In the genomic region with DNA sequence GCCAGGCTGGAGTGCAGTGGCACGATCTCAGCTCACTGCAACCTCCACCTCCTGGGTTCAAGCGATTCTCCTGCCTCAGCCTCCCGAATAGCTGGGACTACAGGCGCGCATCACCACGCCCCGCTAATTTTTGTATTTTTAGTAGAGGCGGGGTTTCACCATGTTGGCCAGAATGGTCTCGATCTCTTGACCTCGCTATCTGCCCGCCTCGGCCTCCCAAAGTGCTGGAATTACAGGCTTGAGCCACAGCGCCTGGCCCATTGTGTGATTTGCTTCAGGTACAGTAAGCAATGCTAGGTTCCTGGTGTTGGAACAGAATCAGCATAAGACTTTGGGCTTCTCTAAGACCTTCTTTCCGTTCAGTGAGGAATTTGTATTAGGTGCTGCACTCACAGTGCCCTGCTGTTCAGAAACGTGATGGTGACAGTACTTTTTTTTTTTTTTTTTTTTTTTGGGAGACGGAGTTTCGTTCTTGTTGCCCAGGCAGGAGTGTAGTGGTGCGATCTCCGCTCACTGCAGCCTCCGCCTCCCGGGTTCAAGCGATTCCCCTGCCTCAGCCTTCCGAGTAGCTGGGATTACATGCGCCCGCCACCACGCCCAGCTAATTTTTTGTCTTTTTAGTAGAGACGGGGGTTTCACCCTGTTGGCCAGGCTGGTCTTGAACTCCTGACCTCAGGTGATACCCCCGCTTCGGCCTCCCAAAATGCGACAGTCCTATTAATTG, we compare ENCODE assay signal across 8 cellular contexts. TPM values are rescaled to one million over a fixed set of nuclear protein-coding genes. Genes with fewer than 3 reads are reported as not detected.
A peak's percentile ranks its signal among the peaks of the same experiment; 100 is the strongest.
DNase-seq lines count a peak whose midpoint lies in the region; ATAC-seq, FAIRE-seq and TF ChIP-seq lines count a peak whose summit lies in the region.
"Not testable (repeated sequence)": the region's sequence is repeated elsewhere in the genome, so short reads cannot be mapped to it uniquely, and the experiment has no call there.

No MANE protein-coding gene starts in this region.

- H3K27ac ChIP-seq in Panc1 (ENCODE audit: low read length) (peak overlapping the region; percentile 97), HepG2 (ENCODE audit: extremely low read length, insufficient read depth, low read length) (peak overlapping the region; percentile 93), prostate gland (peak overlapping the region; percentile 67 to 70), vagina (peak overlapping the region; percentile 81)

- FAIRE-seq in HepG2 (lab: Jason Lieb, UNC) = not testable (repeated sequence)

- H3K36me3 ChIP-seq in Panc1 (ENCODE audit: control insufficient read depth, insufficient read depth, low read length) = peaks cover 15% of the 10 kb centered on the region
- not testable (repeated sequence) for H3K36me3 ChIP-seq in HepG2 (replicated peaks in 1 of 2; ENCODE audit: control insufficient read depth in 1 of 2, insufficient read depth in 2 of 2, low read length in 2 of 2); prostate gland; vagina

- H3K4me2 ChIP-seq in HepG2 (ENCODE audit: low read depth, low read length) = peak overlapping the region; percentile 77

- POLR2A ChIA-PET in Panc1 (lab: Charles Lee) = interaction anchor here (0.6 to 1.0 kb wide), 2 partner anchors 14 to 410 kb away, joined by 4 to 15 read pairs; no protein-coding TSS in a partner anchor
- POLR2A ChIA-PET in HepG2 (lab: Yijun Ruan, JAX) = interaction anchor here (0.7 to 4.6 kb wide), 7 partner anchors 10 to 503 kb away, joined by 3 to 57 read pairs (median 4); a partner anchor contains a TSS

- not testable (repeated sequence) for TF ChIP-seq RAD21 in HepG2 (CRISPR knock-in tag; IDR thresholded peaks at IDR 0.05)

- H3K4me1 ChIP-seq in Panc1 (ENCODE audit: control insufficient read depth, insufficient read depth, low read length); prostate gland (replicated peaks): not testable (repeated sequence)
- peaks cover 23% of the 10 kb centered on the region for H3K4me1 ChIP-seq in HepG2 (ENCODE audit: insufficient read depth, low read length)
- peaks cover 21% of the 10 kb centered on the region for H3K4me1 ChIP-seq in vagina

- H3K9ac ChIP-seq in HepG2 (ENCODE audit: insufficient read depth, low read depth, low read length) = peak overlapping the region; percentile 94

- not testable (repeated sequence) for H3K27me3 Mint-ChIP-seq in activated naive CD8-positive, alpha-beta T cell

- H3K27me3 ChIP-seq in Panc1 (ENCODE audit: control insufficient read depth, insufficient read depth, low read length); HepG2 (ENCODE audit: control insufficient read depth in 1 of 2, insufficient read depth in 2 of 2, low read length in 2 of 2); prostate gland (replicated peaks; ENCODE audit: insufficient read depth); vagina: not testable (repeated sequence)

- peak overlapping the region; percentile 99 for H3K4me3 Mint-ChIP-seq in activated naive CD8-positive, alpha-beta T cell

- H3K4me1 Mint-ChIP-seq in activated naive CD8-positive, alpha-beta T cell (ENCODE audit: low read depth) = peaks cover 23% of the 10 kb centered on the region

- H3K9me3 ChIP-seq in Panc1 (ENCODE audit: control insufficient read depth, insufficient read depth, low read depth, low read length); HepG2 (ENCODE audit: low read length); prostate gland; vagina: not testable (repeated sequence)

- not testable (repeated sequence) for H4K20me1 ChIP-seq in HepG2 (ENCODE audit: insufficient read depth, low read length)

- CTCF ChIA-PET in Panc1 (lab: Charles Lee) (interaction anchor here (0.6 to 2.9 kb wide), 5 partner anchors 9 to 416 kb away, joined by 4 to 17 read pairs (median 8); a partner anchor contains a TSS), HepG2 (lab: Yijun Ruan, JAX; ENCODE audit: low intra/inter-chr PET ratio, low total read pairs) (interaction anchor here (1.7 kb wide), 1 partner anchor 11 kb away, joined by 12 read pairs; a partner anchor contains a TSS)

- peak; percentile 1 for ATAC-seq in HG03354 (IDR thresholded peaks at IDR 0.05; ENCODE audit: poor library complexity, severe bottlenecking, unreplicated experiment)
- ATAC-seq in Panc1 = peak; percentile 57
- peak; percentile 49 for ATAC-seq in HepG2

- H3K79me2 ChIP-seq in HepG2 (ENCODE audit: insufficient read depth, low read length) = peaks cover 41% of the 10 kb centered on the region

- intact Hi-C loops in Panc1 (cut with micrococcal nuclease; ENCODE audit: unreplicated experiment) (loop anchor here (10.0 kb wide), 1 partner anchor 253 kb away; no protein-coding TSS in a partner anchor), HepG2 (cut with micrococcal nuclease; ENCODE audit: unreplicated experiment) (loop anchor here (5.0 kb wide), 2 partner anchors 91 to 131 kb away; a partner anchor contains a TSS), prostate gland (cut with DNase I) (loop anchor here (5.0 to 10.0 kb wide), 2 partner anchors 91 to 243 kb away; a partner anchor contains a TSS)
- intact Hi-C loops in vagina (cut with DNase I) = not testable (repeated sequence)

- not testable (repeated sequence) for TF ChIP-seq CTCF in GM12864 (IDR thresholded peaks at IDR 0.05; ENCODE audit: low read depth, low read length, missing control alignments); Panc1 (IDR thresholded peaks at IDR 0.05); epithelial cell of esophagus (IDR thresholded peaks at IDR 0.05; ENCODE audit: insufficient read depth, low read depth, low read length, missing control alignments); HepG2 (CRISPR knock-in tag; IDR thresholded peaks at IDR 0.05); prostate gland (IDR thresholded peaks at IDR 0.05); vagina (IDR thresholded peaks at IDR 0.05)

- H2AFZ ChIP-seq in HepG2 (ENCODE audit: low read length) = peak overlapping the region; percentile 90

- peak overlapping the region; percentile 93; the same call in 1 of the 2 replicates for H3K4me3 ChIP-seq in GM12864 (ENCODE audit: low read depth, low read length)
- peak overlapping the region; percentile 85 to 98 for H3K4me3 ChIP-seq in Panc1 (ENCODE audit: low read depth in 2 of 2, low read length in 2 of 2)
- peak overlapping the region; percentile 98 for H3K4me3 ChIP-seq in epithelial cell of esophagus (ENCODE audit: low read length)
- peak overlapping the region; percentile 67 to 84 (median 81) for H3K4me3 ChIP-seq in HepG2 (replicated peaks in 1 of 3; ENCODE audit: insufficient read depth in 1 of 3, low read depth in 2 of 3, low read length in 3 of 3)
- H3K4me3 ChIP-seq in prostate gland = peak overlapping the region; percentile 54 to 57
- peak overlapping the region; percentile 72 to 78 for H3K4me3 ChIP-seq in vagina

- DNase-seq in GM12864 (ENCODE audit: low read depth); Panc1 (ENCODE audit: low read depth, low spot score); epithelial cell of esophagus (ENCODE audit: low read depth); prostate gland (ENCODE audit: low spot score); vagina (ENCODE audit: extremely low spot score in 2 of 2): not testable (repeated sequence)
- peak; percentile 3 for DNase-seq in HepG2 (ENCODE audit: low spot score)

- not testable (repeated sequence) for H3K9me3 Mint-ChIP-seq in activated naive CD8-positive, alpha-beta T cell (ENCODE audit: low read depth)

- H3K27ac Mint-ChIP-seq in activated naive CD8-positive, alpha-beta T cell = peak overlapping the region; percentile 100

- WGBS in HepG2 (ENCODE audit: low lambda C conversion rate) = 42% methylated on average over 30 of the region's 30 CpGs
- WGBS in prostate gland = 58% methylated on average over 30 of the region's 30 CpGs

- BruUV-seq in Panc1 (replicated peaks; lab: Mats Ljungman, UMichigan) = not testable (repeated sequence)
- BruUV-seq in HepG2 (replicated peaks; lab: Mats Ljungman, UMichigan) = TSS peak; percentile 59

- TF ChIP-seq EP300 in HepG2 (IDR thresholded peaks at IDR 0.05; ENCODE audit: low read depth in 2 of 2, low read length in 2 of 2); HepG2 (CRISPR knock-in tag; IDR thresholded peaks at IDR 0.05; ENCODE audit: borderline replicate concordance): not testable (repeated sequence)

- TF ChIP-seq POLR2A in HepG2 (IDR thresholded peaks at IDR 0.05; ENCODE audit: insufficient read depth in 1 of 2, low read depth in 2 of 2, low read length in 2 of 2); prostate gland (IDR thresholded peaks at IDR 0.05); vagina (IDR thresholded peaks at IDR 0.05): not testable (repeated sequence)

- in situ Hi-C loops in Panc1 (cut with HindIII; ENCODE audit: low pct_unique_long_range_greater_than_20kb, low sequenced_read_pairs); HepG2 (cut with HindIII; ENCODE audit: extremely low pct_ligation_motif_present, low pct_unique_long_range_greater_than_20kb): not testable (repeated sequence)

- not testable (repeated sequence) for H3K36me3 Mint-ChIP-seq in activated naive CD8-positive, alpha-beta T cell

RNA-seq across cellular contexts. Expression of a gene that starts 0.6 kb away (rescaled TPM):
- total RNA-seq in Panc1 (2021; ENCODE audit: unreplicated experiment) (94.2 TPM), HepG2 (2016; rRNA removed; fragmentation: Illumina TruSeq; extraction: Trizol) (275 and 478 TPM in 2 replicates), prostate gland (1 to 10 TPM; 6.0 TPM), vagina (4.4 TPM)
- polyA plus RNA-seq in Panc1 (2012; ENCODE audit: insufficient read length) = 118 TPM
- total RNA-seq in HepG2 (2016; cell fraction: cytosol; rRNA removed; fragmentation: Illumina TruSeq; extraction: Trizol; ENCODE audit: low read depth) = 75.0 and 77.2 TPM in 2 replicates
- total RNA-seq in HepG2 (2016; cell fraction: insoluble cytoplasmic fraction; rRNA removed; fragmentation: Illumina TruSeq; extraction: Trizol) = 293 and 452 TPM in 2 replicates
- 98.7 and 110 TPM in 2 replicates for total RNA-seq in HepG2 (2016; cell fraction: membrane; rRNA removed; fragmentation: Illumina TruSeq; extraction: Trizol)
- total RNA-seq in HepG2 (2016; cell fraction: nucleus; rRNA removed; fragmentation: Illumina TruSeq; extraction: Trizol) = 70.8 and 90.9 TPM in 2 replicates
- 17.4 and 22.7 TPM in 2 replicates for polyA plus RNA-seq in HepG2 (2011; rRNA removed)
- polyA plus RNA-seq in HepG2 (2011; cell fraction: cytosol; rRNA removed) = 24.5 and 28.2 TPM in 2 replicates
- polyA plus RNA-seq in HepG2 (2011; cell fraction: nucleus; rRNA removed) = 3.1 and 5.0 TPM in 2 replicates
- polyA plus RNA-seq in HepG2 (2012) = 41.5 and 106 TPM in 2 replicates
- polyA plus RNA-seq in HepG2 (2016; cell fraction: cytosol; fragmentation: Illumina TruSeq; extraction: Trizol; ENCODE audit: low read depth) = 98.5 and 112 TPM in 2 replicates
- polyA plus RNA-seq in HepG2 (2016; cell fraction: insoluble cytoplasmic fraction; fragmentation: Illumina TruSeq; extraction: Trizol; ENCODE audit: low read depth) = 533 and 571 TPM in 2 replicates
- 113 and 128 TPM in 2 replicates for polyA plus RNA-seq in HepG2 (2016; cell fraction: membrane; fragmentation: Illumina TruSeq; extraction: Trizol; ENCODE audit: low read depth)
- 170 and 177 TPM in 2 replicates for polyA plus RNA-seq in HepG2 (2016; cell fraction: nucleus; fragmentation: Illumina TruSeq; extraction: Trizol; ENCODE audit: insufficient read depth, low read depth)
- polyA minus RNA-seq in HepG2 (2011; rRNA and poly(A)+ RNA removed; ENCODE audit: low replicate concordance) = 6.0 and 34.0 TPM in 2 replicates
- polyA minus RNA-seq in HepG2 (2011; cell fraction: cytosol; rRNA and poly(A)+ RNA removed) = 23.1 and 40.4 TPM in 2 replicates
- polyA minus RNA-seq in HepG2 (2011; cell fraction: nucleus; rRNA and poly(A)+ RNA removed) = 22.6 and 28.1 TPM in 2 replicates

RNA-seq across cellular contexts. Expression of a gene that starts 11.1 kb away (rescaled TPM):
- 15.4 TPM for total RNA-seq in Panc1 (2021; ENCODE audit: unreplicated experiment)
- polyA plus RNA-seq in Panc1 (2012; ENCODE audit: insufficient read length) = 5.5 TPM
- total RNA-seq in HepG2 (2016; rRNA removed; fragmentation: Illumina TruSeq; extraction: Trizol) = 19.4 and 32.7 TPM in 2 replicates
- 5.1 and 5.8 TPM in 2 replicates for total RNA-seq in HepG2 (2016; cell fraction: cytosol; rRNA removed; fragmentation: Illumina TruSeq; extraction: Trizol; ENCODE audit: low read depth)
- 20.1 and 30.7 TPM in 2 replicates for total RNA-seq in HepG2 (2016; cell fraction: insoluble cytoplasmic fraction; rRNA removed; fragmentation: Illumina TruSeq; extraction: Trizol)
- 13.5 and 14.0 TPM in 2 replicates for total RNA-seq in HepG2 (2016; cell fraction: membrane; rRNA removed; fragmentation: Illumina TruSeq; extraction: Trizol)
- total RNA-seq in HepG2 (2016; cell fraction: nucleus; rRNA removed; fragmentation: Illumina TruSeq; extraction: Trizol) = 24.5 and 30.1 TPM in 2 replicates
- 5.4 and 6.3 TPM in 2 replicates for polyA plus RNA-seq in HepG2 (2011; rRNA removed)
- 2.4 and 4.2 TPM in 2 replicates for polyA plus RNA-seq in HepG2 (2011; cell fraction: cytosol; rRNA removed)
- polyA plus RNA-seq in HepG2 (2011; cell fraction: nucleus; rRNA removed) = 8.2 and 9.6 TPM in 2 replicates
- 12.9 and 13.6 TPM in 2 replicates for polyA plus RNA-seq in HepG2 (2012)
- 2.2 TPM in 2 replicates for polyA plus RNA-seq in HepG2 (2016; cell fraction: cytosol; fragmentation: Illumina TruSeq; extraction: Trizol; ENCODE audit: low read depth)
- 23.5 and 26.2 TPM in 2 replicates for polyA plus RNA-seq in HepG2 (2016; cell fraction: insoluble cytoplasmic fraction; fragmentation: Illumina TruSeq; extraction: Trizol; ENCODE audit: low read depth)
- 7.4 and 8.2 TPM in 2 replicates for polyA plus RNA-seq in HepG2 (2016; cell fraction: membrane; fragmentation: Illumina TruSeq; extraction: Trizol; ENCODE audit: low read depth)
- 16.0 and 17.8 TPM in 2 replicates for polyA plus RNA-seq in HepG2 (2016; cell fraction: nucleus; fragmentation: Illumina TruSeq; extraction: Trizol; ENCODE audit: insufficient read depth, low read depth)
- 3.5 and 4.2 TPM in 2 replicates for polyA minus RNA-seq in HepG2 (2011; rRNA and poly(A)+ RNA removed; ENCODE audit: low replicate concordance)
- polyA minus RNA-seq in HepG2 (2011; cell fraction: cytosol; rRNA and poly(A)+ RNA removed) = 8.3 and 8.9 TPM in 2 replicates
- polyA minus RNA-seq in HepG2 (2011; cell fraction: nucleus; rRNA and poly(A)+ RNA removed) = 30.8 and 32.6 TPM in 2 replicates
- 10 to 100 TPM; 19.6 to 21.8 TPM for total RNA-seq in prostate gland
- total RNA-seq in vagina = 16.0 TPM

Comparison
In these comparisons a context has a peak if more than half of its experiments do, and no peak if none do; other contexts are left out.
1. ATAC-seq: peak in every context shown above with its lines; median percentile 57 in Panc1; 49 in HepG2; 1 in HG03354.
2. RNA of a gene that starts 0.6 kb away (total RNA-seq): 70.8 to 478 TPM in HepG2 and 94.2 TPM in Panc1 (single experiment); 6.0 TPM in prostate gland and 4.4 TPM in vagina (single experiment); every median in the first group is over 10 times any median in the second.
3. Peak in every context shown above with its lines, with median percentiles within 50 percentile points of each other: H3K4me3 ChIP-seq and H3K27ac ChIP-seq.